Comparison of ENCODE assay signal across 10 cellular contexts in genomic region chr15:100570735-100571363, GRCh38. TPM values are rescaled to one million over a fixed set of nuclear protein-coding genes. Genes with fewer than 3 reads are reported as not detected.
DNase-seq lines count a peak whose midpoint lies in the region; ATAC-seq lines count a peak whose summit lies in the region.
"Had no signal": no experiment of that assay in that cellular context is flagged by ENCODE, and none has a peak within 500 bp of the region (broad histone marks: within the 10 kb centered on the region; RNA-seq: fewer than 3 reads in every experiment).

No MANE protein-coding gene starts in this region.

- H3K4me1 Mint-ChIP-seq in stimulated activated naive B cell treated with anti-CD40 and anti-IgM and Interleukin-4, amounts not matched to agents 10 μg/mL and 1 μg/mL and 100 μg/mL, for 72 hours, result no peaks in the 10 kb centered on the region

- no peak overlapping the region for H2BK12ac ChIP-seq in mesenchymal stem cell (ENCODE audit: low read length in 2 of 2)

- H3K4ac ChIP-seq in mesenchymal stem cell (ENCODE audit: low read depth in 1 of 2, low read length in 2 of 2), result no peak overlapping the region

- DNase-seq in mesenchymal stem cell, result no peak
- no peak for DNase-seq in NCI-H446 treated with DMSO at 0.1 percent for 48 hours (lab: John Stamatoyannopoulos, UW)
- DNase-seq in middle frontal gyrus (ENCODE audit: extremely low spot score, low spot score), result no peak
- DNase-seq in stimulated activated naive B cell treated with anti-CD40 and anti-IgM and Interleukin-4, amounts not matched to agents 10 μg/mL and 1 μg/mL and 100 μg/mL, for 72 hours, result no peak
- DNase-seq: activated CD4-positive, alpha-beta T cell treated with anti-CD3 and anti-CD28 coated beads for 1 hour; immature natural killer cell had no signal

- peaks cover 11 to 53% of the 10 kb centered on the region in 2 experiments for H3K36me3 ChIP-seq in mesenchymal stem cell (ENCODE audit: control insufficient read depth in 1 of 2, insufficient read depth in 2 of 2, low read depth in 1 of 2, low read length in 2 of 2)

- H3K9me3 Mint-ChIP-seq in stimulated activated naive B cell treated with anti-CD40 and anti-IgM and Interleukin-4, amounts not matched to agents 10 μg/mL and 1 μg/mL and 100 μg/mL, for 72 hours, result no peaks in the 10 kb centered on the region
- H3K9me3 Mint-ChIP-seq: immature natural killer cell had no signal

- no peak overlapping the region for H3K23ac ChIP-seq in mesenchymal stem cell (ENCODE audit: low read length in 2 of 2)

- no peaks in the 10 kb centered on the region for H3K27me3 Mint-ChIP-seq in stimulated activated naive B cell treated with anti-CD40 and anti-IgM and Interleukin-4, amounts not matched to agents 10 μg/mL and 1 μg/mL and 100 μg/mL, for 72 hours

- H3K79me1 ChIP-seq in mesenchymal stem cell (replicated peaks; ENCODE audit: low read length, poor library complexity, severe bottlenecking), result peaks cover 6% of the 10 kb centered on the region

- H3K18ac ChIP-seq in mesenchymal stem cell (ENCODE audit: low read depth in 1 of 2, low read length in 2 of 2), result no peak overlapping the region

- H3K4me1 ChIP-seq in mesenchymal stem cell (ENCODE audit: control insufficient read depth, insufficient read depth, low read depth, low read length), result peaks cover 2% of the 10 kb centered on the region

- H3K4me3 Mint-ChIP-seq in stimulated activated naive B cell treated with anti-CD40 and anti-IgM and Interleukin-4, amounts not matched to agents 10 μg/mL and 1 μg/mL and 100 μg/mL, for 72 hours, result no peak overlapping the region
- H3K4me3 Mint-ChIP-seq: immature natural killer cell had no signal

- peak; percentile 85 for ATAC-seq in GM18868 (IDR thresholded peaks at IDR 0.05; ENCODE audit: unreplicated experiment)
- peak; percentile 86 for ATAC-seq in GM21423 (IDR thresholded peaks at IDR 0.05; ENCODE audit: unreplicated experiment)
- peak; percentile 83 for ATAC-seq in HG03175 (IDR thresholded peaks at IDR 0.05; ENCODE audit: unreplicated experiment)
- ATAC-seq in stimulated activated naive B cell treated with anti-CD40 and anti-IgM and Interleukin-4, amounts not matched to agents 10 μg/mL and 1 μg/mL and 100 μg/mL, for 72 hours (replicated peaks), result no peak

- H3K27me3 ChIP-seq in mesenchymal stem cell (ENCODE audit: control insufficient read depth in 1 of 2, insufficient read depth in 1 of 2, low read length in 2 of 2), result no peaks in the 10 kb centered on the region

- no peak overlapping the region for H2BK5ac ChIP-seq in mesenchymal stem cell (ENCODE audit: low read depth, low read length, poor library complexity, severe bottlenecking)

- H2AFZ ChIP-seq in mesenchymal stem cell (ENCODE audit: low read depth, low read length), result no peak overlapping the region

- no peak overlapping the region for H4K91ac ChIP-seq in mesenchymal stem cell (ENCODE audit: low read length)

- H3K4me2 ChIP-seq in mesenchymal stem cell (ENCODE audit: low read length, poor library complexity, severe bottlenecking), result no peak overlapping the region

- no peaks in the 10 kb centered on the region for H3K9me3 ChIP-seq in mesenchymal stem cell (ENCODE audit: control insufficient read depth, low read length)

- H3K9ac ChIP-seq in mesenchymal stem cell (ENCODE audit: low read length), result peak overlapping the region; percentile 33

- H2BK120ac ChIP-seq in mesenchymal stem cell (ENCODE audit: low read depth, low read length), result no peak overlapping the region

- H3K27ac ChIP-seq in mesenchymal stem cell (ENCODE audit: low read length, poor library complexity, severe bottlenecking), result no peak overlapping the region

- no peak overlapping the region for H2AK5ac ChIP-seq in mesenchymal stem cell (ENCODE audit: low read length, severe bottlenecking)

- H3K27ac Mint-ChIP-seq in stimulated activated naive B cell treated with anti-CD40 and anti-IgM and Interleukin-4, amounts not matched to agents 10 μg/mL and 1 μg/mL and 100 μg/mL, for 72 hours, result no peak overlapping the region

- no peak overlapping the region for H4K8ac ChIP-seq in mesenchymal stem cell (ENCODE audit: low read length)

- no peak overlapping the region for H2BK15ac ChIP-seq in mesenchymal stem cell (ENCODE audit: low read depth, poor library complexity, severe bottlenecking)

- peaks cover 24 to 30% of the 10 kb centered on the region in 2 donors for H3K36me3 Mint-ChIP-seq in stimulated activated naive B cell treated with anti-CD40 and anti-IgM and Interleukin-4, amounts not matched to agents 10 μg/mL and 1 μg/mL and 100 μg/mL, for 72 hours

- H3K4me3 ChIP-seq in mesenchymal stem cell (ENCODE audit: insufficient read depth in 1 of 2, low read depth in 1 of 2, low read length in 2 of 2), result no peak overlapping the region

- 100% methylated on average over 2 of the region's 4 CpGs for WGBS in mesenchymal stem cell

- H3K14ac ChIP-seq in mesenchymal stem cell (ENCODE audit: low read length in 2 of 2), result no peak overlapping the region

RNA-seq across cellular contexts. Expression of gene LINS1, which starts 31.1 kb away (rescaled TPM):
- 5.8 TPM for polyA plus RNA-seq in mesenchymal stem cell (2013, experiment 1 of 2)
- polyA plus RNA-seq in mesenchymal stem cell (2013, experiment 2 of 2), result 7.2 TPM

RNA-seq across cellular contexts. Expression of gene ASB7, which starts 31.5 kb away (rescaled TPM):
- 5.8 TPM for polyA plus RNA-seq in mesenchymal stem cell (2013, experiment 1 of 2)
- polyA plus RNA-seq in mesenchymal stem cell (2013, experiment 2 of 2), result 6.4 TPM

RNA-seq across cellular contexts. Expression of gene CERS3, which starts 42.1 kb away (rescaled TPM):
- polyA plus RNA-seq in mesenchymal stem cell (2013, experiment 1 of 2), result not detected
- polyA plus RNA-seq in mesenchymal stem cell (2013, experiment 2 of 2), result not detected
- polyA plus RNA-seq: IMR-90 had no signal

Comparison
In these comparisons a context has a peak if more than half of its experiments do, and no peak if none do; other contexts are left out.
1. ATAC-seq: peak in GM18868 (single experiment), GM21423 (single experiment) and HG03175 (single experiment); none in stimulated activated naive B cell treated with anti-CD40 and anti-IgM and Interleukin-4, amounts not matched to agents 10 μg/mL and 1 μg/mL and 100 μg/mL, for 72 hours (0 of 2).